In genomic region chr11:97814325-97814959, GRCh38 we compare ENCODE assay signal across 17 cellular contexts.
DNase-seq lines count a peak whose midpoint lies in the region; ATAC-seq, FAIRE-seq and TF ChIP-seq lines count a peak whose summit lies in the region.
"Had no signal": no experiment of that assay in that cellular context is flagged by ENCODE, and none has a peak within 500 bp of the region (broad histone marks: within the 10 kb centered on the region; RNA-seq: fewer than 3 reads in every experiment).

No MANE protein-coding gene starts in this region.

- no peak for FAIRE-seq in HTR-8/SVneo (lab: Jason Lieb, UNC)
- no peak for FAIRE-seq in astrocyte (lab: Jason Lieb, UNC)

- no peak overlapping the region for H2BK15ac ChIP-seq in mesenchymal stem cell (ENCODE audit: low read depth, poor library complexity, severe bottlenecking)

- H3K4me1 ChIP-seq in astrocyte (ENCODE audit: insufficient read depth, low read length), result no peaks in the 10 kb centered on the region
- H3K4me1 ChIP-seq in mesenchymal stem cell (ENCODE audit: control insufficient read depth, insufficient read depth, low read depth, low read length), result no peaks in the 10 kb centered on the region
- no peaks in the 10 kb centered on the region for H3K4me1 ChIP-seq in CD4-positive, alpha-beta memory T cell (ENCODE audit: insufficient read depth, low read length)
- no peaks in the 10 kb centered on the region for H3K4me1 ChIP-seq in tibial artery
- no peaks in the 10 kb centered on the region for H3K4me1 ChIP-seq in gastrocnemius medialis
- H3K4me1 ChIP-seq: SJCRH30 had no signal

- H3K9me3 Mint-ChIP-seq in astrocyte (ENCODE audit: unreplicated experiment), result no peaks in the 10 kb centered on the region
- peaks cover 0 to 29% (median 10%) of the 10 kb centered on the region in 8 donors for H3K9me3 Mint-ChIP-seq in CD4-positive, alpha-beta memory T cell

- H3K27me3 ChIP-seq in astrocyte (ENCODE audit: insufficient read depth, low read length) (no peaks in the 10 kb centered on the region), mesenchymal stem cell (ENCODE audit: control insufficient read depth in 1 of 2, insufficient read depth in 1 of 2, low read length in 2 of 2) (no peaks in the 10 kb centered on the region), tibial artery (no peaks in the 10 kb centered on the region), gastrocnemius medialis (no peaks in the 10 kb centered on the region)
- H3K27me3 ChIP-seq in CD4-positive, alpha-beta memory T cell (ENCODE audit: insufficient read depth, low read length), result no peaks in the 10 kb centered on the region
- H3K27me3 ChIP-seq: SJCRH30 had no signal

- CTCF ChIA-PET in CD4-positive, alpha-beta memory T cell (lab: Charles Lee; ENCODE audit: partially characterized antibody), result no interaction called here

- no peak overlapping the region for H3K4ac ChIP-seq in mesenchymal stem cell (ENCODE audit: low read depth in 1 of 2, low read length in 2 of 2)

- peak; percentile 4 for DNase-seq in HTR-8/SVneo (ENCODE audit: insufficient read length, low spot score)
- DNase-seq in astrocyte (ENCODE audit: low read depth), result no peak
- DNase-seq in fibroblast of pulmonary artery (ENCODE audit: low read depth), result peak; percentile 21
- peak; percentile 3 for DNase-seq in mesenchymal stem cell
- no peak for DNase-seq in CD4-positive, alpha-beta memory T cell
- DNase-seq in tibial artery, result no peak
- DNase-seq in caudate nucleus (lab: John Stamatoyannopoulos, UW), result no peak
- DNase-seq in gastrocnemius medialis, result no peak
- DNase-seq: CD4-positive, alpha-beta T cell; DMS79 treated with DMSO at 0.1 percent for 48 hours; H7; IMR-90; NCI-H146; NCI-H2227 treated with DMSO at 0.1 percent for 48 hours; NCI-H526 had no signal

- no peak overlapping the region for H3K27ac Mint-ChIP-seq in astrocyte (ENCODE audit: unreplicated experiment)
- no peak overlapping the region for H3K27ac Mint-ChIP-seq in CD4-positive, alpha-beta memory T cell
- H3K27ac Mint-ChIP-seq: B cell; CD4-positive, alpha-beta T cell had no signal

- no peak overlapping the region for H3K23ac ChIP-seq in mesenchymal stem cell (ENCODE audit: low read length in 2 of 2)

- no peak overlapping the region for H3K14ac ChIP-seq in mesenchymal stem cell (ENCODE audit: low read length in 2 of 2)

- no peak for TF ChIP-seq POLR2A in gastrocnemius medialis (IDR thresholded peaks at IDR 0.05)

- no peaks in the 10 kb centered on the region for H3K36me3 Mint-ChIP-seq in astrocyte (ENCODE audit: low read depth, unreplicated experiment)
- H3K36me3 Mint-ChIP-seq in CD4-positive, alpha-beta memory T cell, result no peaks in the 10 kb centered on the region

- H2BK12ac ChIP-seq in mesenchymal stem cell (ENCODE audit: low read length in 2 of 2), result no peak overlapping the region

- no peaks in the 10 kb centered on the region for H3K79me1 ChIP-seq in mesenchymal stem cell (replicated peaks; ENCODE audit: low read length, poor library complexity, severe bottlenecking)

- H3K79me2 ChIP-seq in astrocyte (ENCODE audit: insufficient read depth, low read length), result no peaks in the 10 kb centered on the region

- H3K4me3 Mint-ChIP-seq in astrocyte (ENCODE audit: unreplicated experiment), result no peak overlapping the region
- no peak overlapping the region for H3K4me3 Mint-ChIP-seq in CD4-positive, alpha-beta memory T cell
- H3K4me3 Mint-ChIP-seq: B cell; CD4-positive, alpha-beta T cell had no signal

- H3K9ac ChIP-seq in astrocyte (ENCODE audit: low read length) (no peak overlapping the region), mesenchymal stem cell (ENCODE audit: low read length) (no peak overlapping the region)

- no peaks in the 10 kb centered on the region for H4K20me1 ChIP-seq in astrocyte (ENCODE audit: insufficient read depth, low read length)

- intact Hi-C loops in CD4-positive, alpha-beta memory T cell (cut with micrococcal nuclease), result no loop called here
- intact Hi-C loops in tibial artery (cut with DNase I; ENCODE audit: low total_unique reads), result no loop called here
- intact Hi-C loops in gastrocnemius medialis (cut with DNase I; ENCODE audit: low total_unique reads), result no loop called here

- in situ Hi-C loops in gastrocnemius medialis (cut with MboI; ENCODE audit: low sequenced_read_pairs in 4 of 4), result no loop called here

- H2AFZ ChIP-seq in astrocyte (ENCODE audit: low read depth, low read length) (peak overlapping the region; percentile 38), mesenchymal stem cell (ENCODE audit: low read depth, low read length) (peak overlapping the region; percentile 11)

- no peak overlapping the region for H4K91ac ChIP-seq in mesenchymal stem cell (ENCODE audit: low read length)

- TF ChIP-seq CTCF in astrocyte (IDR thresholded peaks at IDR 0.05; ENCODE audit: insufficient read depth, low read depth, low read length) (no peak), fibroblast of pulmonary artery (IDR thresholded peaks at IDR 0.05; ENCODE audit: low read length, missing control alignments) (no peak), tibial artery (IDR thresholded peaks at IDR 0.05) (no peak), gastrocnemius medialis (IDR thresholded peaks at IDR 0.05 in 4 of 5, conservative IDR thresholded peaks at IDR 0.05 in 1 of 5) (no peak)

- H3K36me3 ChIP-seq in astrocyte (ENCODE audit: insufficient read depth, low read length) (no peaks in the 10 kb centered on the region), mesenchymal stem cell (ENCODE audit: control insufficient read depth in 1 of 2, insufficient read depth in 2 of 2, low read depth in 1 of 2, low read length in 2 of 2) (no peaks in the 10 kb centered on the region), tibial artery (no peaks in the 10 kb centered on the region), gastrocnemius medialis (no peaks in the 10 kb centered on the region)
- H3K36me3 ChIP-seq in CD4-positive, alpha-beta memory T cell (ENCODE audit: insufficient read depth, low read length), result no peaks in the 10 kb centered on the region
- H3K36me3 ChIP-seq: SJCRH30 had no signal

- H2AK5ac ChIP-seq in mesenchymal stem cell (ENCODE audit: low read length, severe bottlenecking), result no peak overlapping the region

- H3K4me1 Mint-ChIP-seq in astrocyte (ENCODE audit: low read depth, unreplicated experiment), result peaks cover 14% of the 10 kb centered on the region
- no peaks in the 10 kb centered on the region for H3K4me1 Mint-ChIP-seq in CD4-positive, alpha-beta memory T cell
- H3K4me1 Mint-ChIP-seq: B cell had no signal

- H2BK5ac ChIP-seq in mesenchymal stem cell (ENCODE audit: low read depth, low read length, poor library complexity, severe bottlenecking), result no peak overlapping the region

- no peak overlapping the region for H2BK120ac ChIP-seq in mesenchymal stem cell (ENCODE audit: low read depth, low read length)

- H3K27me3 Mint-ChIP-seq in astrocyte (ENCODE audit: low read depth, unreplicated experiment), result no peaks in the 10 kb centered on the region
- no peaks in the 10 kb centered on the region for H3K27me3 Mint-ChIP-seq in CD4-positive, alpha-beta memory T cell
- H3K27me3 Mint-ChIP-seq: B cell; CD4-positive, alpha-beta T cell had no signal

- H3K4me2 ChIP-seq in astrocyte (ENCODE audit: low read length), result no peak overlapping the region
- no peak overlapping the region for H3K4me2 ChIP-seq in mesenchymal stem cell (ENCODE audit: low read length, poor library complexity, severe bottlenecking)

- no peak for ATAC-seq in gastrocnemius medialis

- no peak overlapping the region for H4K8ac ChIP-seq in mesenchymal stem cell (ENCODE audit: low read length)

- H3K27ac ChIP-seq in astrocyte (ENCODE audit: low read depth, low read length), result no peak overlapping the region
- H3K27ac ChIP-seq in mesenchymal stem cell (ENCODE audit: low read length, poor library complexity, severe bottlenecking), result no peak overlapping the region
- no peak overlapping the region for H3K27ac ChIP-seq in CD4-positive, alpha-beta memory T cell (ENCODE audit: low read depth, low read length)
- H3K27ac ChIP-seq in tibial artery, result no peak overlapping the region
- no peak overlapping the region for H3K27ac ChIP-seq in caudate nucleus (ENCODE audit: low read depth, low read length)
- no peak overlapping the region for H3K27ac ChIP-seq in gastrocnemius medialis
- H3K27ac ChIP-seq: SJCRH30 had no signal

- H3K4me3 ChIP-seq in astrocyte (ENCODE audit: insufficient read depth, low read depth, low read length) (no peak overlapping the region), fibroblast of pulmonary artery (replicated peaks; ENCODE audit: low read depth, low read length) (no peak overlapping the region), mesenchymal stem cell (ENCODE audit: insufficient read depth in 1 of 2, low read depth in 1 of 2, low read length in 2 of 2) (no peak overlapping the region), tibial artery (no peak overlapping the region), gastrocnemius medialis (no peak overlapping the region)
- no peak overlapping the region for H3K4me3 ChIP-seq in CD4-positive, alpha-beta memory T cell (ENCODE audit: low read length in 2 of 2)
- H3K4me3 ChIP-seq: SJCRH30 had no signal

- POLR2A ChIA-PET in CD4-positive, alpha-beta memory T cell (lab: Charles Lee; ENCODE audit: partially characterized antibody), result no interaction called here

- no peak overlapping the region for H3K18ac ChIP-seq in mesenchymal stem cell (ENCODE audit: low read depth in 1 of 2, low read length in 2 of 2)

- WGBS in mesenchymal stem cell, result 92% methylated on average over 3 of the region's 4 CpGs

- H3K9me3 ChIP-seq in astrocyte (ENCODE audit: insufficient read depth, low read depth, low read length), result no peaks in the 10 kb centered on the region
- H3K9me3 ChIP-seq in mesenchymal stem cell (ENCODE audit: control insufficient read depth, low read length), result peaks cover 18% of the 10 kb centered on the region
- H3K9me3 ChIP-seq in CD4-positive, alpha-beta memory T cell (ENCODE audit: control insufficient read depth in 1 of 2, low read length in 2 of 2), result no peaks in the 10 kb centered on the region
- peaks cover 0 to 5% (median 0%) of the 10 kb centered on the region in 3 donors for H3K9me3 ChIP-seq in tibial artery
- no peaks in the 10 kb centered on the region for H3K9me3 ChIP-seq in gastrocnemius medialis
- H3K9me3 ChIP-seq: SJCRH30 had no signal

Comparison
In these comparisons a context has a peak if more than half of its experiments do, and no peak if none do; other contexts are left out.
1. DNase-seq: peak in HTR-8/SVneo (single experiment), fibroblast of pulmonary artery (single experiment) and mesenchymal stem cell (single experiment); none in astrocyte (single experiment), CD4-positive, alpha-beta memory T cell (0 of 5), tibial artery (0 of 2), caudate nucleus (0 of 61) and gastrocnemius medialis (0 of 2).